Comparison of ENCODE assay signal across 20 cellular contexts in genomic region chr18:74748809-74749208, GRCh38.
DNase-seq lines count a peak whose midpoint lies in the region; TF ChIP-seq lines count a peak whose summit lies in the region.
"Had no signal": no experiment of that assay in that cellular context is flagged by ENCODE, and none has a peak within 500 bp of the region (broad histone marks: within the 10 kb centered on the region; RNA-seq: fewer than 3 reads in every experiment).

No MANE protein-coding gene starts in this region.

- H3K4me1 Mint-ChIP-seq in nephron progenitor cell: peaks cover 41% of the 10 kb centered on the region
- peaks cover 42% of the 10 kb centered on the region for H3K4me1 Mint-ChIP-seq in HFFc6 (ENCODE audit: low read depth)
- H3K4me1 Mint-ChIP-seq: CD14-positive monocyte; stimulated activated naive CD8-positive, alpha-beta T cell treated with anti-CD3 and anti-CD28 coated beads, Interleukin-15, amount 100 ng/mL, for 72 hours had no signal

- no peak overlapping the region for H3K4me2 ChIP-seq in osteoblast (ENCODE audit: insufficient read depth, low read length)

- POLR2A ChIA-PET in HEK293 (lab: Yijun Ruan, JAX): no interaction called here

- H4K20me1 ChIP-seq in osteoblast (ENCODE audit: insufficient read depth, low read length): no peaks in the 10 kb centered on the region

- peak; percentile 46 to 48 for DNase-seq in NCI-H187 (lab: John Stamatoyannopoulos, UW)
- DNase-seq in NCI-H774 (lab: John Stamatoyannopoulos, UW): peak; percentile 28
- DNase-seq in nephron progenitor cell: peak; percentile 16
- no peak for DNase-seq in hippocampal formation (lab: John Stamatoyannopoulos, UW)
- DNase-seq in NCI-H1930 (lab: John Stamatoyannopoulos, UW): no peak
- no peak for DNase-seq in osteoblast (ENCODE audit: insufficient read length, low spot score, missing footprints)
- DNase-seq in HFFc6: no peak
- DNase-seq: activated CD4-positive, alpha-beta T cell treated with anti-CD3 and anti-CD28 coated beads for 4 hours; activated CD8-positive, alpha-beta memory T cell treated with anti-CD3 and anti-CD28 coated beads for 24 hours; dermis blood vessel endothelial cell; gastrocnemius medialis; hypothalamus; immature natural killer cell; psoas muscle; SIG-M5; stimulated activated CD8-positive, alpha-beta memory T cell treated with anti-CD3 and anti-CD28 coated beads, Interleukin-4, amount 100 ng/mL, for 48 hours; stimulated activated naive CD8-positive, alpha-beta T cell treated with anti-CD3 and anti-CD28 coated beads, Interleukin-15, amount 100 ng/mL, for 72 hours had no signal

- no peaks in the 10 kb centered on the region for H3K27me3 ChIP-seq in osteoblast (ENCODE audit: insufficient read depth, low read length)
- H3K27me3 ChIP-seq: gastrocnemius medialis had no signal

- H3K27ac ChIP-seq in HEK293 (ENCODE audit: extremely low read depth, low read depth, low read length): no peak overlapping the region
- H3K27ac ChIP-seq in osteoblast (ENCODE audit: low read depth, low read length): no peak overlapping the region
- H3K27ac ChIP-seq: gastrocnemius medialis, psoas muscle had no signal

- peaks cover 28% of the 10 kb centered on the region for H3K9me3 Mint-ChIP-seq in nephron progenitor cell
- H3K9me3 Mint-ChIP-seq in HFFc6: peaks cover 9% of the 10 kb centered on the region; the same call in 1 of the 2 replicates
- H3K9me3 Mint-ChIP-seq: central memory CD8-positive, alpha-beta T cell; stimulated activated naive CD8-positive, alpha-beta T cell treated with anti-CD3 and anti-CD28 coated beads, Interleukin-15, amount 100 ng/mL, for 72 hours had no signal

- H3K4me1 ChIP-seq in HEK293 (ENCODE audit: control insufficient read depth, insufficient read depth, low read length) (no peaks in the 10 kb centered on the region), osteoblast (ENCODE audit: insufficient read depth, low read length) (peaks cover 13% of the 10 kb centered on the region)
- H3K4me1 ChIP-seq: gastrocnemius medialis, psoas muscle had no signal

- H3K27me3 Mint-ChIP-seq in nephron progenitor cell (ENCODE audit: low read depth, poor library complexity): peaks cover 4% of the 10 kb centered on the region
- H3K27me3 Mint-ChIP-seq in HFFc6 (ENCODE audit: insufficient read depth): no peaks in the 10 kb centered on the region
- H3K27me3 Mint-ChIP-seq: central memory CD8-positive, alpha-beta T cell; stimulated activated naive CD8-positive, alpha-beta T cell treated with anti-CD3 and anti-CD28 coated beads, Interleukin-15, amount 100 ng/mL, for 72 hours had no signal

- H3K79me2 ChIP-seq in osteoblast (ENCODE audit: insufficient read depth, low read length): no peaks in the 10 kb centered on the region

- H2AFZ ChIP-seq in osteoblast (ENCODE audit: low read length): no peak overlapping the region

- no peak overlapping the region for H3K27ac Mint-ChIP-seq in nephron progenitor cell
- no peak overlapping the region for H3K27ac Mint-ChIP-seq in HFFc6
- H3K27ac Mint-ChIP-seq: CD14-positive monocyte, immature natural killer cell had no signal

- H3K36me3 ChIP-seq in HEK293 (ENCODE audit: control insufficient read depth in 2 of 2, insufficient read depth in 1 of 2, low read length in 2 of 2) (no peaks in the 10 kb centered on the region), osteoblast (ENCODE audit: insufficient read depth, low read length) (no peaks in the 10 kb centered on the region)
- H3K36me3 ChIP-seq: gastrocnemius medialis had no signal

- H3K36me3 Mint-ChIP-seq in nephron progenitor cell (ENCODE audit: low read depth) (peaks cover 28% of the 10 kb centered on the region), HFFc6 (ENCODE audit: low read depth) (peaks cover 22% of the 10 kb centered on the region; the same call in 1 of the 2 replicates)

- H3K9me3 ChIP-seq in HEK293 (ENCODE audit: control insufficient read depth, insufficient read depth, low read depth, low read length): no peaks in the 10 kb centered on the region
- H3K9me3 ChIP-seq in osteoblast (ENCODE audit: low read depth, low read length): no peaks in the 10 kb centered on the region
- H3K9me3 ChIP-seq: gastrocnemius medialis, psoas muscle had no signal

- H3K4me3 Mint-ChIP-seq in nephron progenitor cell (no peak overlapping the region), HFFc6 (no peak overlapping the region)
- H3K4me3 Mint-ChIP-seq: CD14-positive monocyte; central memory CD8-positive, alpha-beta T cell; immature natural killer cell; stimulated activated naive CD8-positive, alpha-beta T cell treated with anti-CD3 and anti-CD28 coated beads, Interleukin-15, amount 100 ng/mL, for 72 hours had no signal

- CTCF ChIA-PET in HEK293 (lab: Yijun Ruan, JAX): interaction anchor here (1.6 kb wide), 1 partner anchor 70 kb away, joined by 4 read pairs; no protein-coding TSS in a partner anchor

- no peak overlapping the region for H3K4me3 ChIP-seq in HEK293 (ENCODE audit: low read depth, low read length)
- H3K4me3 ChIP-seq in osteoblast (ENCODE audit: insufficient read depth, low read length): no peak overlapping the region
- H3K4me3 ChIP-seq: gastrocnemius medialis, psoas muscle had no signal

- TF ChIP-seq CTCF in HEK293 (tag by site-specific recombination; IDR thresholded peaks at IDR 0.05) (no peak), nephron progenitor cell (IDR thresholded peaks at IDR 0.05) (no peak), osteoblast (IDR thresholded peaks at IDR 0.05; ENCODE audit: extremely low read depth, low read depth, low read length) (no peak), HFFc6 (IDR thresholded peaks at IDR 0.05) (no peak)

TF ChIP-seq in HEK293, 187 proteins besides CTCF, POLR2A, EP300 and RAD21 (continues in another document):
- no peak for TF ChIP-seq KLF17 (tag by site-specific recombination; IDR thresholded peaks at IDR 0.05)
- no peak for TF ChIP-seq ZNF521 (tag by site-specific recombination; IDR thresholded peaks at IDR 0.05)
- no peak for TF ChIP-seq MYNN (tag by site-specific recombination; IDR thresholded peaks at IDR 0.05; ENCODE audit: borderline replicate concordance)
- no peak for TF ChIP-seq ZSCAN5A (tag by site-specific recombination; IDR thresholded peaks at IDR 0.05)
- TF ChIP-seq ZNF184 (tag by site-specific recombination; IDR thresholded peaks at IDR 0.05): no peak
- TF ChIP-seq PRDM10 (tag by site-specific recombination; IDR thresholded peaks at IDR 0.05): peak; percentile 66
- TF ChIP-seq HOXC10 (CRISPR knock-in tag; IDR thresholded peaks at IDR 0.05): no peak
- no peak for TF ChIP-seq ZXDB (tag by site-specific recombination; IDR thresholded peaks at IDR 0.05)
- TF ChIP-seq ZNF571 (tag by site-specific recombination; IDR thresholded peaks at IDR 0.05): no peak
- TF ChIP-seq FEZF1 (tag by site-specific recombination; IDR thresholded peaks at IDR 0.05): peak; percentile 72

Comparison
In these comparisons a context has a peak if more than half of its experiments do, and no peak if none do; other contexts are left out.
1. DNase-seq: peak in NCI-H187 (2 of 2), NCI-H774 (single experiment) and nephron progenitor cell (single experiment); none in hippocampal formation (0 of 2), NCI-H1930 (0 of 2), osteoblast (single experiment) and HFFc6 (single experiment).